ENCODE assay signal across 1 cellular context in the genomic region with DNA sequence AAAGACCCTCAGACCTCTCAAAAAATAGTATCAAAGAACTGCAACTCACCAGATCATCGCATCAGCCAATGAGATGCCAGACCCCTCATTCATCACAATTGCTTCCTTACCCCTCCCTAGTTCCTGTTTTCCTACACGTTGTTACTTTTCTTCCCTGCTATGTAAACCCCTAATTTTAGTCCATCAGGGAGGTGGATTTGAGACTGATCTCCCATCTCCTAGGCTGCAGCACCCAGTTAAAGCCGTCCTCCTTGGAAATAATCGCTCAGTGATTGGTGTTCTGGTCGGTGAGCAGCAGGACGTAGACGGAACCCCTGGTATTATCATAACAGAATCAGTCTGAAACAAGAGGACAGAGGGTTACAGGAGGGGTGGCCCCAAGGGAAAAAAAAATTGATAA.
TF ChIP-seq lines count a peak whose summit lies in the region.

No MANE protein-coding gene starts in this region.

TF ChIP-seq in GM23338, 12 proteins besides CTCF, POLR2A, EP300 and RAD21 (continued from another document):
- TF ChIP-seq EZH2phosphoT487 (IDR thresholded peaks at IDR 0.05; ENCODE audit: unreplicated experiment), result no peak
- TF ChIP-seq POLR2AphosphoS5 (IDR thresholded peaks at IDR 0.05; ENCODE audit: low read depth), result no peak
